ENCODE assay signal across 29 cellular contexts in the genomic region with DNA sequence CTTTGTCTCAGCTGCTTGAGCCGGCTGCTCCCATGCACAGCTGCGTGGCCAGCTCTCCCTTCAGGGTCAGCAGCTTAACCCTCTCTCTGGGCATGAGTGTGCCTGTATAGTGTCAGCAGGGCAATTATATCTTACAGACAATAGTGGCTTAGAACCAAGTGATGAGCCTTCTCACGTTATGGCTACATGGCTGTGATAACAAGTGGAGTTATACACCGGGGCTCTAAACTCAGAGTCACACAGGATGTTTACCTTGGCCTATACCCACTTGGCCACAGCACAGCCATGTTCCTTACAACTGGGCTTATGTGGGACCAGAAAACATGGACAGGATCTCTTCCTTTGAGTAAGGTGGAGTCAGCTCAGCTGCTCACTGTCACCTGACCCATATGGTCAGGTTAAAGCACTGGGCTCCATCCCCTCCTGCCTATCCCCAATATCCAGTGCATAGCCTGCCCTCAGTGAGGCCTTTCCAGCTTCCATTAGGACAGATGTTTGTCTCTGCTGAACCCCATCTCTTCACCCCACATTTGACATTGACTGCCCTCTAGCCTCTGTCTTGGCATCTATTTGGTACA.
"Had no signal": no experiment of that assay in that cellular context is flagged by ENCODE, and none has a peak within 500 bp of the region (broad histone marks: within the 10 kb centered on the region; RNA-seq: fewer than 3 reads in every experiment).

No MANE protein-coding gene starts in this region.

- H3K9me3 ChIP-seq: heart left ventricle, lower lobe of right lung, pancreas, prostate gland, sigmoid colon, suprapubic skin, tibial artery had no signal

- DNase-seq: activated CD4-positive, alpha-beta T cell treated with anti-CD3 and anti-CD28 coated beads for 48 hours; activated CD4-positive, alpha-beta T cell treated with anti-CD3 and anti-CD28 coated beads, Interleukin-2, amount 50 U/mL, for 48 hours; activated CD8-positive, alpha-beta memory T cell treated with anti-CD3 and anti-CD28 coated beads for 24 hours; activated effector memory CD4-positive, alpha-beta T cell treated with Interleukin-2 at 50 U/mL for 16 hours; activated naive CD4-positive, alpha-beta T cell treated with Interleukin-2 at 50 U/mL for 16 hours; aorta; cortex of kidney; effector memory CD8-positive, alpha-beta T cell; foreskin keratinocyte; heart left ventricle; kidney glomerular epithelial cell; lower lobe of right lung; mesendoderm; pancreas; retina; sigmoid colon; small intestine; stimulated activated CD4-positive, alpha-beta T cell treated with anti-CD3 and anti-CD28 coated beads, Interleukin-4, amount 100 ng/mL, for 24 hours; tibial artery; WERI-Rb-1 had no signal

- ATAC-seq: activated CD4-positive, CD25-positive, alpha-beta regulatory T cell treated with anti-CD3 and anti-CD28 coated beads, Interleukin-2, amount 50 U/mL, for 24 hours; effector memory CD8-positive, alpha-beta T cell; foreskin keratinocyte; heart left ventricle; left lobe of liver; stimulated activated effector memory CD8-positive, alpha-beta T cell treated with anti-CD3 and anti-CD28 coated beads, Interleukin-12 subunit alpha, Interleukin-12 subunit beta, amount 100 ng/mL, for 72 hours had no signal

- H3K4me1 Mint-ChIP-seq: nephron; stimulated activated effector memory CD8-positive, alpha-beta T cell treated with anti-CD3 and anti-CD28 coated beads, Interleukin-12 subunit alpha, Interleukin-12 subunit beta, amount 100 ng/mL, for 72 hours had no signal

- H3K27ac Mint-ChIP-seq: activated naive CD8-positive, alpha-beta T cell; brain; effector memory CD8-positive, alpha-beta T cell; nephron; stimulated activated effector memory CD8-positive, alpha-beta T cell treated with anti-CD3 and anti-CD28 coated beads, Interleukin-12 subunit alpha, Interleukin-12 subunit beta, amount 100 ng/mL, for 72 hours had no signal

- H3K36me3 Mint-ChIP-seq: activated naive CD8-positive, alpha-beta T cell; brain; stimulated activated effector memory CD8-positive, alpha-beta T cell treated with anti-CD3 and anti-CD28 coated beads, Interleukin-12 subunit alpha, Interleukin-12 subunit beta, amount 100 ng/mL, for 72 hours had no signal

- H3K27ac ChIP-seq: cardiac muscle cell, foreskin keratinocyte, heart left ventricle, lower lobe of right lung, pancreas, prostate gland, sigmoid colon, suprapubic skin, tibial artery, WERI-Rb-1 had no signal

- H3K27me3 Mint-ChIP-seq: brain had no signal

- H3K27me3 ChIP-seq: cardiac muscle cell, pancreas, sigmoid colon, suprapubic skin had no signal

- H3K4me3 ChIP-seq: cardiac muscle cell, heart left ventricle, lower lobe of right lung, pancreas, prostate gland, sigmoid colon, suprapubic skin, tibial artery had no signal

- H3K36me3 ChIP-seq: cardiac muscle cell, heart left ventricle, lower lobe of right lung, pancreas, prostate gland, sigmoid colon, suprapubic skin, tibial artery, WERI-Rb-1 had no signal

- H3K9me3 Mint-ChIP-seq: effector memory CD8-positive, alpha-beta T cell; nephron; stimulated activated effector memory CD8-positive, alpha-beta T cell treated with anti-CD3 and anti-CD28 coated beads, Interleukin-12 subunit alpha, Interleukin-12 subunit beta, amount 100 ng/mL, for 72 hours had no signal

- H3K4me3 Mint-ChIP-seq: activated naive CD8-positive, alpha-beta T cell; brain; effector memory CD8-positive, alpha-beta T cell; nephron; stimulated activated effector memory CD8-positive, alpha-beta T cell treated with anti-CD3 and anti-CD28 coated beads, Interleukin-12 subunit alpha, Interleukin-12 subunit beta, amount 100 ng/mL, for 72 hours had no signal

- H3K4me1 ChIP-seq: foreskin keratinocyte, heart left ventricle, lower lobe of right lung, pancreas, prostate gland, sigmoid colon, suprapubic skin, tibial artery had no signal
